Comparison of ENCODE assay signal across 22 cellular contexts in the genomic region with DNA sequence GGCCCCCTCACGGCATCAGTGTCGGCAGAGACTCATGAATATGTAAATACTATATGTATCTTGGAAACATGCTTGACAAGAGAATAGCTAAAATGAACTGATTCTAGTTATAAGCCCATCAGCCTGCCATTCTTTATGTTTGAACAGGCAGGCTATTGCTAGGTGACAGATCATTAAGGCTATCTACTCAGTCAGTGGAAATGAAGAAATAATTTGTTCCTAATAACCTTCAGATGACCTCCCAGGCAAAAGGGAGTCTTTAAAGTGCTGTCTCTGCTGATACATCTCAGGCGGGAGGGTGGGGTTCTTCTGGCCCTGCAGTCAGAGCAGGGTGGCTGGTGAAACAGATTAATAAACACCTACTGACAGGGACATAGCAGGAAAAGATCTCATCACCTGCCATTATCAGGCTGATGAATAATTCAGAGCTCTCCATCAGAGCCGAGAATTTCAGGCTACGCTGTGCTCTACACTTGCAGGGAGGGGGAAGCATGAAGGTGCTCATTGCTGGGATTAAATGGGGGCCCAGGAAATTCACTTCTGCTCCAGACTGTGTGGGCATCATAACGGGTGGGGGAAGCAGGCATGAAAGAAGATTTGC.
"Had no signal": no experiment of that assay in that cellular context is flagged by ENCODE, and none has a peak within 500 bp of the region (broad histone marks: within the 10 kb centered on the region; RNA-seq: fewer than 3 reads in every experiment).

No MANE protein-coding gene starts in this region.

- ATAC-seq: activated T-cell treated with anti-CD3 and anti-CD28 coated beads, Interleukin-2, amount 50 U/mL, for 4 hours had no signal

- H3K4me3 ChIP-seq: cardiac muscle cell, PC-9 had no signal

- H3K27me3 Mint-ChIP-seq: activated CD4-positive, alpha-beta memory T cell treated with anti-CD3 and anti-CD28 coated beads for 36 hours; activated CD4-positive, alpha-beta T cell treated with anti-CD3 and anti-CD28 coated beads, Interleukin-2, amount 10 ng/mL, durations not matched to agents 7 days and 5 days; activated naive CD8-positive, alpha-beta T cell treated with anti-CD3 and anti-CD28 coated beads for 36 hours had no signal

- H3K36me3 Mint-ChIP-seq: activated CD4-positive, alpha-beta memory T cell treated with anti-CD3 and anti-CD28 coated beads for 36 hours; activated naive CD8-positive, alpha-beta T cell treated with anti-CD3 and anti-CD28 coated beads for 36 hours had no signal

- H3K27ac Mint-ChIP-seq: activated CD4-positive, alpha-beta memory T cell treated with anti-CD3 and anti-CD28 coated beads for 36 hours; activated CD4-positive, alpha-beta T cell treated with anti-CD3 and anti-CD28 coated beads, Interleukin-2, amount 10 ng/mL, durations not matched to agents 7 days and 5 days; activated naive CD4-positive, alpha-beta T cell treated with anti-CD3 and anti-CD28 coated beads for 36 hours; activated naive CD8-positive, alpha-beta T cell treated with anti-CD3 and anti-CD28 coated beads for 36 hours; T-helper 1 cell treated with Interleukin-12 subunit alpha and Interleukin-12 subunit beta and Interleukin-4 antibody, amounts not matched to agents 30 μg/mL and 1 μg/mL, for 36 hours had no signal

- H2AFZ ChIP-seq: PC-9 had no signal

- H3K4me1 Mint-ChIP-seq: activated CD4-positive, alpha-beta T cell treated with anti-CD3 and anti-CD28 coated beads, Interleukin-2, amount 10 ng/mL, durations not matched to agents 7 days and 5 days; activated naive CD8-positive, alpha-beta T cell treated with anti-CD3 and anti-CD28 coated beads for 36 hours had no signal

- DNase-seq: activated CD4-positive, alpha-beta memory T cell treated with anti-CD3 and anti-CD28 coated beads for 36 hours; activated CD4-positive, alpha-beta T cell treated with anti-CD3 and anti-CD28 coated beads, Interleukin-2, amount 10 ng/mL, durations not matched to agents 7 days and 5 days; activated CD4-positive, CD25-positive, alpha-beta regulatory T cell; activated CD8-positive, alpha-beta memory T cell treated with anti-CD3 and anti-CD28 coated beads for 24 hours; activated effector memory CD4-positive, alpha-beta T cell treated with anti-CD3 and anti-CD28 coated beads, Interleukin-2, amount 50 U/mL, for 16 hours; activated naive CD4-positive, alpha-beta T cell treated with anti-CD3 and anti-CD28 coated beads for 36 hours; activated naive CD8-positive, alpha-beta T cell treated with anti-CD3 and anti-CD28 coated beads for 36 hours; activated T-cell treated with anti-CD3 and anti-CD28 coated beads, Interleukin-2, amount 50 U/mL, for 4 hours; brain microvascular endothelial cell; NCI-H1092; NCI-H1436; NCI-H187 treated with DMSO at 0.1 percent for 48 hours; NCI-H2081 treated with DMSO at 0.1 percent for 48 hours; NCI-H345; NCI-H510A; NCI-H774; PC-9; SHP77 treated with DMSO at 0.1 percent for 48 hours had no signal

- H3K36me3 ChIP-seq: brain microvascular endothelial cell, cardiac muscle cell had no signal

- H3K9me3 Mint-ChIP-seq: activated CD4-positive, alpha-beta memory T cell treated with anti-CD3 and anti-CD28 coated beads for 36 hours; activated CD4-positive, alpha-beta T cell treated with anti-CD3 and anti-CD28 coated beads, Interleukin-2, amount 10 ng/mL, durations not matched to agents 7 days and 5 days; activated naive CD8-positive, alpha-beta T cell treated with anti-CD3 and anti-CD28 coated beads for 36 hours; T-helper 1 cell treated with Interleukin-12 subunit alpha and Interleukin-12 subunit beta and Interleukin-4 antibody, amounts not matched to agents 30 μg/mL and 1 μg/mL, for 36 hours had no signal

- H3K27ac ChIP-seq: brain microvascular endothelial cell, cardiac muscle cell, KMS-11, PC-9, VCaP had no signal

- H3K27me3 ChIP-seq: brain microvascular endothelial cell, cardiac muscle cell had no signal

- H3K4me2 ChIP-seq: KMS-11, PC-9 had no signal

- H3K4me3 Mint-ChIP-seq: activated CD4-positive, alpha-beta memory T cell treated with anti-CD3 and anti-CD28 coated beads for 36 hours; activated CD4-positive, alpha-beta T cell treated with anti-CD3 and anti-CD28 coated beads, Interleukin-2, amount 10 ng/mL, durations not matched to agents 7 days and 5 days; activated naive CD4-positive, alpha-beta T cell treated with anti-CD3 and anti-CD28 coated beads for 36 hours; activated naive CD8-positive, alpha-beta T cell treated with anti-CD3 and anti-CD28 coated beads for 36 hours; activated T-cell treated with anti-CD3 and anti-CD28 coated beads, Interleukin-2, amount 50 U/mL, for 4 hours; T-helper 1 cell treated with Interleukin-12 subunit alpha and Interleukin-12 subunit beta and Interleukin-4 antibody, amounts not matched to agents 30 μg/mL and 1 μg/mL, for 36 hours had no signal
